Comparison of ENCODE assay signal across 9 cellular contexts in the genomic region with DNA sequence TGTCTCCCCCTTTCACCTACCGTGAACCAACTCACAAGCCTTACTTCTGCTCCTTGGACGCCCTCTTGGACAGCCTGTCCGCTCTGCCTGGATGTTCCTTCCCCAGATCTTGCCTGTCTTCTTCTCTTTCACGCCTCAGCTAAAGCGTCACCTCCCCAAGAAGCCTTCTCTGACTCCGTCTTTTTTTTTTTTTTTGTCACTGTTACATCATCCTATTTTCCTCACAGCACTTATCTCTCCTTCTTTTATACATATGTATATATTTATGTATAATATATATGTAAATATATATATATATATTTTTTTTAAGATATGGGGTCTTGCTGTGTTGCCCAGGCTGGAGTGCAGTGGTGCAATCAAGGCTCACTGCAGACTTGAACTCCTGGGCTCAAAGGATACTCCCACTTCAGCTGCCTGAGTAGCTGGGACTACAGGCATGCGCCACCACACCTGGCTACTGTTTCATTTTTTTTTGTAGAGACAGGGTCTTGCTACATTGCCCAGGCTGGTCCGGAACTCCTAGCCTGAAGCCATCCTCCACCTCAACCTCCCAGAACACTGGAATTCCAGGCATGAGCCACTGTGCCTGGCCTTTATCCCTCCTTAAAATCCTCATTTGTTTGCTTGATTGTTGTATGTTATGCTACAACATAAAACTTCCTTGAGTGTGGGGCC. TPM values are rescaled to one million over a fixed set of nuclear protein-coding genes. Genes with fewer than 3 reads are reported as not detected.
DNase-seq lines count a peak whose midpoint lies in the region; ATAC-seq lines count a peak whose summit lies in the region.
"Had no signal": no experiment of that assay in that cellular context is flagged by ENCODE, and none has a peak within 500 bp of the region (broad histone marks: within the 10 kb centered on the region; RNA-seq: fewer than 3 reads in every experiment).

No MANE protein-coding gene starts in this region.

- H3K36me3 Mint-ChIP-seq in stimulated activated naive CD8-positive, alpha-beta T cell treated with anti-CD3 and anti-CD28 coated beads, Interleukin-15, Interleukin-2, amounts not matched to agents 100 ng/mL and 50 ng/mL, for 24 hours (ENCODE audit: low read depth) = peaks cover 5% of the 10 kb centered on the region
- peaks cover 9% of the 10 kb centered on the region for H3K36me3 Mint-ChIP-seq in activated naive CD8-positive, alpha-beta T cell treated with anti-CD3 and anti-CD28 coated beads, Interleukin-2, amount 10 ng/mL, durations not matched to agents 7 days and 5 days

- POLR2A ChIA-PET in activated naive CD8-positive, alpha-beta T cell treated with anti-CD3 and anti-CD28 coated beads, Interleukin-2, amount 10 ng/mL, durations not matched to agents 7 days and 5 days (lab: Charles Lee) = interaction anchor here (0.7 to 4.5 kb wide), 8 partner anchors 10 to 451 kb away, joined by 3 to 39 read pairs (median 4); partner anchors contain the start of gene AKTIP

- peak overlapping the region; percentile 92 for H3K27ac Mint-ChIP-seq in stimulated activated naive CD8-positive, alpha-beta T cell treated with anti-CD3 and anti-CD28 coated beads, Interleukin-15, Interleukin-2, amounts not matched to agents 100 ng/mL and 50 ng/mL, for 24 hours
- peak overlapping the region; percentile 91 for H3K27ac Mint-ChIP-seq in activated naive CD8-positive, alpha-beta T cell treated with anti-CD3 and anti-CD28 coated beads, Interleukin-2, amount 10 ng/mL, durations not matched to agents 7 days and 5 days

- H3K4me1 ChIP-seq in mononuclear cell (ENCODE audit: insufficient read depth, low read length) = peaks cover 47% of the 10 kb centered on the region

- H3K27me3 ChIP-seq in mononuclear cell (ENCODE audit: insufficient read depth, low read length) = no peaks in the 10 kb centered on the region

- peak overlapping the region; percentile 81 for H3K4me3 Mint-ChIP-seq in stimulated activated naive CD8-positive, alpha-beta T cell treated with anti-CD3 and anti-CD28 coated beads, Interleukin-15, Interleukin-2, amounts not matched to agents 100 ng/mL and 50 ng/mL, for 24 hours
- peak overlapping the region; percentile 79 for H3K4me3 Mint-ChIP-seq in activated naive CD8-positive, alpha-beta T cell treated with anti-CD3 and anti-CD28 coated beads, Interleukin-2, amount 10 ng/mL, durations not matched to agents 7 days and 5 days

- H3K4me1 Mint-ChIP-seq in stimulated activated naive CD8-positive, alpha-beta T cell treated with anti-CD3 and anti-CD28 coated beads, Interleukin-15, Interleukin-2, amounts not matched to agents 100 ng/mL and 50 ng/mL, for 24 hours (ENCODE audit: low read depth) = peaks cover 54% of the 10 kb centered on the region
- peaks cover 43% of the 10 kb centered on the region for H3K4me1 Mint-ChIP-seq in activated naive CD8-positive, alpha-beta T cell treated with anti-CD3 and anti-CD28 coated beads, Interleukin-2, amount 10 ng/mL, durations not matched to agents 7 days and 5 days

- no peaks in the 10 kb centered on the region for H3K9me3 Mint-ChIP-seq in stimulated activated naive CD8-positive, alpha-beta T cell treated with anti-CD3 and anti-CD28 coated beads, Interleukin-15, Interleukin-2, amounts not matched to agents 100 ng/mL and 50 ng/mL, for 24 hours
- H3K9me3 Mint-ChIP-seq in activated naive CD8-positive, alpha-beta T cell treated with anti-CD3 and anti-CD28 coated beads, Interleukin-2, amount 10 ng/mL, durations not matched to agents 7 days and 5 days = peaks cover 2% of the 10 kb centered on the region

- peak overlapping the region; percentile 10 for H3K4me3 ChIP-seq in mononuclear cell (ENCODE audit: low read length)

- H3K27me3 Mint-ChIP-seq in stimulated activated naive CD8-positive, alpha-beta T cell treated with anti-CD3 and anti-CD28 coated beads, Interleukin-15, Interleukin-2, amounts not matched to agents 100 ng/mL and 50 ng/mL, for 24 hours = peaks cover 6% of the 10 kb centered on the region
- H3K27me3 Mint-ChIP-seq in activated naive CD8-positive, alpha-beta T cell treated with anti-CD3 and anti-CD28 coated beads, Interleukin-2, amount 10 ng/mL, durations not matched to agents 7 days and 5 days = peaks cover 4% of the 10 kb centered on the region

- ATAC-seq in stimulated activated naive CD8-positive, alpha-beta T cell treated with anti-CD3 and anti-CD28 coated beads, Interleukin-15, Interleukin-2, amounts not matched to agents 100 U/mL and 50 U/mL, for 24 hours = no peak
- no peak for ATAC-seq in activated naive CD8-positive, alpha-beta T cell treated with anti-CD3 and anti-CD28 coated beads, Interleukin-2, amount 10 ng/mL, durations not matched to agents 7 days and 5 days (ENCODE audit: low read depth)
- ATAC-seq in GM19467 (IDR thresholded peaks at IDR 0.05; ENCODE audit: unreplicated experiment) = no peak
- no peak for ATAC-seq in HG02623 (IDR thresholded peaks at IDR 0.05; ENCODE audit: unreplicated experiment)
- ATAC-seq in GM21786 (IDR thresholded peaks at IDR 0.05; ENCODE audit: unreplicated experiment) = no peak

- no peaks in the 10 kb centered on the region for H3K9me3 ChIP-seq in mononuclear cell (ENCODE audit: low read depth, low read length)

- DNase-seq in stimulated activated naive CD8-positive, alpha-beta T cell treated with anti-CD3 and anti-CD28 coated beads, Interleukin-15, Interleukin-2, amounts not matched to agents 100 U/mL and 50 U/mL, for 24 hours = no peak
- no peak for DNase-seq in activated naive CD8-positive, alpha-beta T cell treated with anti-CD3 and anti-CD28 coated beads, Interleukin-2, amount 10 ng/mL, durations not matched to agents 7 days and 5 days
- DNase-seq in cerebellum (ENCODE audit: low spot score) = no peak
- DNase-seq: amygdala had no signal

RNA-seq across cellular contexts. Expression of gene AKTIP, which starts 16.5 kb away (rescaled TPM):
- total RNA-seq in activated naive CD8-positive, alpha-beta T cell treated with anti-CD3 and anti-CD28 coated beads, Interleukin-2, amount 10 ng/mL, durations not matched to agents 7 days and 5 days = 10 to 100 TPM; 60.9 to 66.6 TPM
- total RNA-seq in mononuclear cell = 42.3 TPM
- total RNA-seq in cerebellum = 46.1 TPM
